In the genomic region with DNA sequence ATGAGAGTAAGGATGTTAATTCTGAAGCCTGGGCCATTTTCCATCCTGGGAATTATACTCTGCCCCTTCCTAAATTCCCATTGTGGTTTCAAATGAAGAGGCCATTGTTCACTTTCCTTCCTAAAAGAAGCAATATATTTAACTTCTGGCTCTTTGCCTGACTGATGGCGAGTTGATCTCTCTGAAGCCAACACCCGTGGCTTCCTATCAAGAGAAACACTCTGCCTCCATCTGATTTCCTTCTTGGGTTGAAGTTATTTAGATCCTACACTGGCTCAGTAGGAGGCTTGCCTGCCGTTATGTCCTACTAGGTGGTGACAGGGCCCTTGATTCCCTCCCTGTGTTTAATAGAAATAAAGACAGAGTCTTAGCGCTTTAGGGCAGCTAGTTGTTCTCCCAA, we compare ENCODE assay signal across 16 cellular contexts.
DNase-seq lines count a peak whose midpoint lies in the region; ATAC-seq, FAIRE-seq and TF ChIP-seq lines count a peak whose summit lies in the region.
"Had no signal": no experiment of that assay in that cellular context is flagged by ENCODE, and none has a peak within 500 bp of the region (broad histone marks: within the 10 kb centered on the region; RNA-seq: fewer than 3 reads in every experiment).

No MANE protein-coding gene starts in this region.

- H3K9me1 ChIP-seq in endothelial cell of umbilical vein (replicated peaks; ENCODE audit: control insufficient read depth, extremely low read depth, insufficient read depth, low read length): no peaks in the 10 kb centered on the region

- peak overlapping the region; percentile 35 for H3K9ac ChIP-seq in endothelial cell of umbilical vein (replicated peaks; ENCODE audit: extremely low read depth, insufficient read depth, low read length)

- no peaks in the 10 kb centered on the region for H3K27me3 ChIP-seq in endothelial cell of umbilical vein (ENCODE audit: control insufficient read depth in 2 of 2, insufficient read depth in 2 of 2, low read length in 2 of 2)
- H3K27me3 ChIP-seq in gastrocnemius medialis: no peaks in the 10 kb centered on the region
- H3K27me3 ChIP-seq: testis had no signal

- H3K27me3 Mint-ChIP-seq in activated CD4-positive, alpha-beta T cell treated with anti-CD3 and anti-CD28 coated beads, Interleukin-2, amount 10 ng/mL, durations not matched to agents 7 days and 5 days: no peaks in the 10 kb centered on the region

- peaks cover 54% of the 10 kb centered on the region for H3K36me3 Mint-ChIP-seq in activated CD4-positive, alpha-beta T cell treated with anti-CD3 and anti-CD28 coated beads, Interleukin-2, amount 10 ng/mL, durations not matched to agents 7 days and 5 days (ENCODE audit: low read depth)

- H3K9me3 ChIP-seq in endothelial cell of umbilical vein (replicated peaks; ENCODE audit: control insufficient read depth, insufficient read depth, low read length): no peaks in the 10 kb centered on the region
- no peaks in the 10 kb centered on the region for H3K9me3 ChIP-seq in gastrocnemius medialis
- H3K9me3 ChIP-seq in mucosa of descending colon: no peaks in the 10 kb centered on the region
- H3K9me3 ChIP-seq: testis had no signal

- dilution Hi-C loops in endothelial cell of umbilical vein (cut with MboI; ENCODE audit: extremely low pct_ligation_motif_present, low sequenced_read_pairs): no loop called here

- H3K36me3 ChIP-seq in endothelial cell of umbilical vein (ENCODE audit: control insufficient read depth in 2 of 2, extremely low read depth in 1 of 2, insufficient read depth in 2 of 2, low read length in 2 of 2): no peaks in the 10 kb centered on the region
- no peaks in the 10 kb centered on the region for H3K36me3 ChIP-seq in gastrocnemius medialis
- H3K36me3 ChIP-seq in mucosa of descending colon (ENCODE audit: low read depth): no peaks in the 10 kb centered on the region

- no peak overlapping the region for H2AFZ ChIP-seq in endothelial cell of umbilical vein (ENCODE audit: low read depth, low read length)

- H3K9me3 Mint-ChIP-seq in activated CD4-positive, alpha-beta T cell treated with anti-CD3 and anti-CD28 coated beads, Interleukin-2, amount 10 ng/mL, durations not matched to agents 7 days and 5 days: peaks cover 8% of the 10 kb centered on the region

- POLR2A ChIA-PET in activated CD4-positive, alpha-beta T cell treated with anti-CD3 and anti-CD28 coated beads, Interleukin-2, amount 10 ng/mL, durations not matched to agents 7 days and 5 days (lab: Charles Lee): no interaction called here
- POLR2A ChIA-PET in endothelial cell of umbilical vein (lab: Charles Lee): no interaction called here

- H3K27ac ChIP-seq in endothelial cell of umbilical vein (ENCODE audit: insufficient read depth, low read depth, low read length): peak overlapping the region; percentile 58
- peak overlapping the region; percentile 45 to 48 (median 46) for H3K27ac ChIP-seq in gastrocnemius medialis
- H3K27ac ChIP-seq: testis had no signal

- H4K20me1 ChIP-seq in endothelial cell of umbilical vein (replicated peaks; ENCODE audit: control insufficient read depth, extremely low read depth, insufficient read depth, low read length): no peaks in the 10 kb centered on the region

- CTCF ChIA-PET in activated CD4-positive, alpha-beta T cell treated with anti-CD3 and anti-CD28 coated beads, Interleukin-2, amount 10 ng/mL, durations not matched to agents 7 days and 5 days (lab: Charles Lee): interaction anchor here (1.1 kb wide), 1 partner anchor 34 kb away, joined by 3 read pairs; no protein-coding TSS in a partner anchor
- CTCF ChIA-PET in endothelial cell of umbilical vein (lab: Charles Lee): interaction anchor here (1.5 to 3.5 kb wide), 4 partner anchors 11 to 122 kb away, joined by 4 to 21 read pairs (median 12); a partner anchor contains a TSS

- no peak overlapping the region for H3K4me3 ChIP-seq in endothelial cell of umbilical vein (replicated peaks in 1 of 3; ENCODE audit: insufficient read depth in 1 of 3, low read depth in 1 of 3, low read length in 3 of 3)
- H3K4me3 ChIP-seq in gastrocnemius medialis: no peak overlapping the region
- H3K4me3 ChIP-seq in mucosa of descending colon: no peak overlapping the region
- H3K4me3 ChIP-seq: testis had no signal

- H3K4me1 ChIP-seq in endothelial cell of umbilical vein (ENCODE audit: control insufficient read depth, extremely low read depth, insufficient read depth, low read length): peaks cover 50% of the 10 kb centered on the region
- H3K4me1 ChIP-seq in gastrocnemius medialis: peaks cover 14 to 19% of the 10 kb centered on the region in 2 donors
- no peaks in the 10 kb centered on the region for H3K4me1 ChIP-seq in mucosa of descending colon (ENCODE audit: low read depth)
- H3K4me1 ChIP-seq: testis had no signal

- H3K4me2 ChIP-seq in endothelial cell of umbilical vein (ENCODE audit: insufficient read depth, low read length): peak overlapping the region; percentile 52

- H3K79me2 ChIP-seq in endothelial cell of umbilical vein (ENCODE audit: control insufficient read depth, insufficient read depth, low read length): peaks cover 67% of the 10 kb centered on the region

- no peak for DNase-seq in activated CD4-positive, alpha-beta T cell treated with anti-CD3 and anti-CD28 coated beads, Interleukin-2, amount 10 ng/mL, durations not matched to agents 7 days and 5 days
- no peak for DNase-seq in activated CD4-positive, alpha-beta T cell treated with anti-CD3 and anti-CD28 coated beads, Interleukin-2, amount 50 U/mL, for 48 hours
- DNase-seq in NCI-H2029 (lab: John Stamatoyannopoulos, UW): peak; percentile 47
- peak; percentile 94 for DNase-seq in endothelial cell of umbilical vein (ENCODE audit: low read depth, low spot score)
- no peak for DNase-seq in gastrocnemius medialis
- no peak for DNase-seq in mucosa of descending colon
- DNase-seq in effector CD8-positive, alpha-beta T cell (lab: John Stamatoyannopoulos, UW): no peak
- DNase-seq in NK-92 treated with Interleukin-12 subunit alpha and Interleukin-12 subunit beta, amount 100 ng/mL, for 24 hours (lab: John Stamatoyannopoulos, UW): no peak
- DNase-seq: EL, hypothalamus, midbrain, NCI-H510A, SIG-M5, testis had no signal

- H3K4me3 Mint-ChIP-seq in activated CD4-positive, alpha-beta T cell treated with anti-CD3 and anti-CD28 coated beads, Interleukin-2, amount 10 ng/mL, durations not matched to agents 7 days and 5 days: no peak overlapping the region

- peaks cover 15% of the 10 kb centered on the region for H3K4me1 Mint-ChIP-seq in activated CD4-positive, alpha-beta T cell treated with anti-CD3 and anti-CD28 coated beads, Interleukin-2, amount 10 ng/mL, durations not matched to agents 7 days and 5 days

- BruUV-seq in endothelial cell of umbilical vein (replicated peaks; lab: Mats Ljungman, UMichigan): no TSS peak

- ATAC-seq in gastrocnemius medialis: peak; percentile 30 to 42
- no peak for ATAC-seq in mucosa of descending colon
- ATAC-seq: activated CD4-positive, CD25-positive, alpha-beta regulatory T cell treated with anti-CD3 and anti-CD28 coated beads, Interleukin-2, amount 50 U/mL, for 24 hours had no signal

- peak; percentile 35 for TF ChIP-seq POLR2A in endothelial cell of umbilical vein (IDR thresholded peaks at IDR 0.05; ENCODE audit: low read depth, low read length)
- no peak for TF ChIP-seq POLR2A in gastrocnemius medialis (IDR thresholded peaks at IDR 0.05)

- intact Hi-C loops in endothelial cell of umbilical vein (cut with micrococcal nuclease): loop anchor here (1.0 to 2.0 kb wide), 4 partner anchors 15 to 97 kb away; a partner anchor contains a TSS
- intact Hi-C loops in gastrocnemius medialis (cut with DNase I; ENCODE audit: low total_unique reads): no loop called here
- intact Hi-C loops in mucosa of descending colon (cut with DNase I, micrococcal nuclease): no loop called here

- FAIRE-seq in endothelial cell of umbilical vein (lab: Jason Lieb, UNC): peak; percentile 92
- FAIRE-seq: GM18507 had no signal

- no peak for TF ChIP-seq CTCF in endothelial cell of umbilical vein (IDR thresholded peaks at IDR 0.05; ENCODE audit: extremely low read depth in 1 of 2, insufficient read depth in 1 of 2, low read depth in 1 of 2, low read length in 2 of 2)
- TF ChIP-seq CTCF in gastrocnemius medialis (IDR thresholded peaks at IDR 0.05 in 4 of 5, conservative IDR thresholded peaks at IDR 0.05 in 1 of 5): no peak
- no peak for TF ChIP-seq CTCF in mucosa of descending colon (IDR thresholded peaks at IDR 0.05)

- in situ Hi-C loops in gastrocnemius medialis (cut with MboI; ENCODE audit: low sequenced_read_pairs in 4 of 4): no loop called here

- peak overlapping the region; percentile 42 for H3K27ac Mint-ChIP-seq in activated CD4-positive, alpha-beta T cell treated with anti-CD3 and anti-CD28 coated beads, Interleukin-2, amount 10 ng/mL, durations not matched to agents 7 days and 5 days

TF ChIP-seq in endothelial cell of umbilical vein, 7 proteins besides CTCF, POLR2A, EP300 and RAD21:
- TF ChIP-seq EZH2 (IDR thresholded peaks at IDR 0.05; ENCODE audit: borderline replicate concordance, low read depth, low read length, severe bottlenecking) (no peak), MYC (IDR thresholded peaks at IDR 0.05; ENCODE audit: low read depth, low read length) (no peak), JUN (IDR thresholded peaks at IDR 0.05; ENCODE audit: borderline replicate concordance, insufficient read depth, insufficient read length, low read depth) (no peak), FOS (IDR thresholded peaks at IDR 0.05; ENCODE audit: borderline replicate concordance, insufficient read depth, low read length) (no peak), POLR2AphosphoS5 (IDR thresholded peaks at IDR 0.05; ENCODE audit: insufficient read depth, low read depth, low read length) (peak; percentile 42)

Comparison
In these comparisons a context has a peak if more than half of its experiments do, and no peak if none do; other contexts are left out.
1. DNase-seq: peak in NCI-H2029 (single experiment) and endothelial cell of umbilical vein (single experiment); none in activated CD4-positive, alpha-beta T cell treated with anti-CD3 and anti-CD28 coated beads, Interleukin-2, amount 10 ng/mL, durations not matched to agents 7 days and 5 days (single experiment), activated CD4-positive, alpha-beta T cell treated with anti-CD3 and anti-CD28 coated beads, Interleukin-2, amount 50 U/mL, for 48 hours (0 of 2), gastrocnemius medialis (0 of 2), mucosa of descending colon (0 of 3), effector CD8-positive, alpha-beta T cell (single experiment) and NK-92 treated with Interleukin-12 subunit alpha and Interleukin-12 subunit beta, amount 100 ng/mL, for 24 hours (single experiment).